Comparison of ENCODE assay signal across 27 cellular contexts in genomic region chr7:112446431-112446830, GRCh38. TPM values are rescaled to one million over a fixed set of nuclear protein-coding genes. Genes with fewer than 3 reads are reported as not detected.
"Had no signal": no experiment of that assay in that cellular context is flagged by ENCODE, and none has a peak within 500 bp of the region (broad histone marks: within the 10 kb centered on the region; RNA-seq: fewer than 3 reads in every experiment).

No MANE protein-coding gene starts in this region.

- H3K9me3 ChIP-seq: ascending aorta, gastrocnemius medialis, left lung, mucosa of descending colon, ovary, prostate gland, sigmoid colon, SK-N-SH, transverse colon had no signal

- H3K27me3 Mint-ChIP-seq: activated CD4-positive, alpha-beta memory T cell treated with anti-CD3 and anti-CD28 coated beads, Interleukin-2, amount 10 ng/mL, durations not matched to agents 7 days and 5 days; activated naive CD8-positive, alpha-beta T cell treated with anti-CD3 and anti-CD28 coated beads for 36 hours; natural killer cell treated with Interleukin-12 subunit alpha and Interleukin-12 subunit beta and Interleukin-15 and Interleukin-18, amount 100 ng/mL, for 72 hours had no signal

- H3K27ac Mint-ChIP-seq: activated CD4-positive, alpha-beta memory T cell treated with anti-CD3 and anti-CD28 coated beads, Interleukin-2, amount 10 ng/mL, durations not matched to agents 7 days and 5 days; activated naive CD8-positive, alpha-beta T cell treated with anti-CD3 and anti-CD28 coated beads for 36 hours had no signal

- H3K27ac ChIP-seq: ascending aorta, brain microvascular endothelial cell, coronary artery, gastrocnemius medialis, ovary, prostate gland, sigmoid colon, transverse colon, VCaP had no signal

- H3K4me1 ChIP-seq: ascending aorta had no signal

- H3K4me3 Mint-ChIP-seq: activated CD4-positive, alpha-beta memory T cell treated with anti-CD3 and anti-CD28 coated beads, Interleukin-2, amount 10 ng/mL, durations not matched to agents 7 days and 5 days; activated naive CD8-positive, alpha-beta T cell treated with anti-CD3 and anti-CD28 coated beads for 36 hours; natural killer cell treated with Interleukin-12 subunit alpha and Interleukin-12 subunit beta and Interleukin-15 and Interleukin-18, amount 100 ng/mL, for 72 hours had no signal

- H3K36me3 Mint-ChIP-seq: natural killer cell treated with Interleukin-12 subunit alpha and Interleukin-12 subunit beta and Interleukin-15 and Interleukin-18, amount 100 ng/mL, for 72 hours had no signal

- H3K27me3 ChIP-seq: ascending aorta, brain microvascular endothelial cell, dorsolateral prefrontal cortex, gastrocnemius medialis, left lung, ovary, sigmoid colon, transverse colon had no signal

- H3K4me3 ChIP-seq: ascending aorta, coronary artery, dorsolateral prefrontal cortex, gastrocnemius medialis, left lung, lung, mucosa of descending colon, ovary, prostate gland, sigmoid colon, smooth muscle cell, transverse colon had no signal

- H3K36me3 ChIP-seq: ascending aorta, brain microvascular endothelial cell, gastrocnemius medialis, left lung, ovary, prostate gland, sigmoid colon, transverse colon had no signal

- H3K9me3 Mint-ChIP-seq: activated CD4-positive, alpha-beta memory T cell treated with anti-CD3 and anti-CD28 coated beads, Interleukin-2, amount 10 ng/mL, durations not matched to agents 7 days and 5 days; activated naive CD8-positive, alpha-beta T cell treated with anti-CD3 and anti-CD28 coated beads for 36 hours; natural killer cell treated with Interleukin-12 subunit alpha and Interleukin-12 subunit beta and Interleukin-15 and Interleukin-18, amount 100 ng/mL, for 72 hours had no signal

- DNase-seq: activated CD4-positive, alpha-beta memory T cell treated with anti-CD3 and anti-CD28 coated beads, Interleukin-2, amount 10 ng/mL, durations not matched to agents 7 days and 5 days; activated CD4-positive, alpha-beta T cell treated with anti-CD3 and anti-CD28 coated beads for 48 hours; activated CD8-positive, alpha-beta memory T cell treated with anti-CD3 and anti-CD28 coated beads, Interleukin-2, amount 50 U/mL, for 48 hours; activated naive CD4-positive, alpha-beta T cell; activated naive CD8-positive, alpha-beta T cell treated with anti-CD3 and anti-CD28 coated beads for 36 hours; activated T-cell treated with anti-CD3 and anti-CD28 coated beads, Interleukin-2, amount 50 U/mL, for 48 hours; brain microvascular endothelial cell; dorsolateral prefrontal cortex; effector memory CD4-positive, alpha-beta T cell; erythroblast; gastrocnemius medialis; glutamatergic neuron; left lung; mucosa of descending colon; ovary; sigmoid colon; SK-N-SH; stimulated activated naive CD4-positive, alpha-beta T cell treated with Interleukin-2 at 50 U/mL for 16 hours; T-helper 9 cell; transverse colon had no signal

RNA-seq across cellular contexts. Expression of gene LSMEM1, which starts 34.4 kb away (rescaled TPM):
- total RNA-seq: ascending aorta had no signal
